33 cellular contexts compared by ENCODE assay signal in genomic region chr2:189803431-189803830, GRCh38. TPM values are rescaled to one million over a fixed set of nuclear protein-coding genes. Genes with fewer than 3 reads are reported as not detected.
"Had no signal": no experiment of that assay in that cellular context is flagged by ENCODE, and none has a peak within 500 bp of the region (broad histone marks: within the 10 kb centered on the region; RNA-seq: fewer than 3 reads in every experiment).

No MANE protein-coding gene starts in this region.

- H3K4me3 Mint-ChIP-seq: activated CD4-positive, alpha-beta memory T cell treated with anti-CD3 and anti-CD28 coated beads for 36 hours; activated CD4-positive, alpha-beta T cell treated with anti-CD3 and anti-CD28 coated beads for 36 hours; activated CD4-positive, alpha-beta T cell treated with anti-CD3 and anti-CD28 coated beads, Interleukin-2, amount 10 ng/mL, durations not matched to agents 24 days and 14 days; activated CD8-positive, alpha-beta T cell treated with anti-CD3 and anti-CD28 coated beads, Interleukin-2, amount 10 ng/mL, durations not matched to agents 7 days and 5 days; activated naive CD4-positive, alpha-beta T cell treated with anti-CD3 and anti-CD28 coated beads, Interleukin-2, amount 10 ng/mL, durations not matched to agents 7 days and 5 days; activated naive CD8-positive, alpha-beta T cell treated with anti-CD3 and anti-CD28 coated beads, Interleukin-2, amount 10 ng/mL, durations not matched to agents 7 days and 5 days; activated T-cell treated with anti-CD3 and anti-CD28 coated beads, Interleukin-2, amount 50 U/mL, for 24 hours; activated T-cell treated with anti-CD3 and anti-CD28 coated beads, Interleukin-2, amount 50 U/mL, for 72 hours; brain; dendritic cell treated with granulocyte-macrophage colony-stimulating factor and Interleukin-4, amounts not matched to agents 40 ng/mL and 50 ng/mL, for 4 days; T-cell; T-helper 1 cell treated with Interleukin-12 subunit alpha and Interleukin-12 subunit beta and Interleukin-4 antibody, amounts not matched to agents 30 μg/mL and 1 μg/mL, for 36 hours had no signal

- DNase-seq: activated CD4-positive, alpha-beta memory T cell treated with anti-CD3 and anti-CD28 coated beads for 36 hours; activated CD4-positive, alpha-beta T cell treated with anti-CD3 and anti-CD28 coated beads for 36 hours; activated CD4-positive, alpha-beta T cell treated with anti-CD3 and anti-CD28 coated beads, Interleukin-2, amount 10 ng/mL, durations not matched to agents 24 days and 14 days; activated CD4-positive, CD25-positive, alpha-beta regulatory T cell; activated CD4-positive, CD25-positive, alpha-beta regulatory T cell treated with anti-CD3 and anti-CD28 coated beads, Interleukin-2, amount 50 U/mL, for 72 hours; activated CD8-positive, alpha-beta memory T cell treated with anti-CD3 and anti-CD28 coated beads, Interleukin-2, amount 50 U/mL, for 48 hours; activated CD8-positive, alpha-beta T cell treated with anti-CD3 and anti-CD28 coated beads, Interleukin-2, amount 10 ng/mL, durations not matched to agents 7 days and 5 days; activated gamma-delta T cell; activated naive CD4-positive, alpha-beta T cell; activated naive CD4-positive, alpha-beta T cell treated with anti-CD3 and anti-CD28 coated beads, Interleukin-2, amount 10 ng/mL, durations not matched to agents 7 days and 5 days; activated naive CD8-positive, alpha-beta T cell treated with anti-CD3 and anti-CD28 coated beads, Interleukin-2, amount 10 ng/mL, durations not matched to agents 7 days and 5 days; activated T-cell treated with anti-CD3 and anti-CD28 coated beads for 4 hours; activated T-cell treated with anti-CD3 and anti-CD28 coated beads, Interleukin-2, amount 50 U/mL, for 24 hours; activated T-cell treated with anti-CD3 and anti-CD28 coated beads, Interleukin-2, amount 50 U/mL, for 72 hours; central memory CD4-positive, alpha-beta T cell; cerebellar nuclear complex; effector CD8-positive, alpha-beta T cell; foreskin keratinocyte; gastrocnemius medialis; glutamatergic neuron; heart right ventricle; SW 1271; T-cell; T1000 had no signal

- H3K4me1 ChIP-seq: ascending aorta, breast epithelium had no signal

- H3K27me3 Mint-ChIP-seq: activated CD4-positive, alpha-beta memory T cell treated with anti-CD3 and anti-CD28 coated beads for 36 hours; activated CD4-positive, alpha-beta T cell treated with anti-CD3 and anti-CD28 coated beads for 36 hours; activated CD4-positive, alpha-beta T cell treated with anti-CD3 and anti-CD28 coated beads, Interleukin-2, amount 10 ng/mL, durations not matched to agents 24 days and 14 days; activated naive CD4-positive, alpha-beta T cell treated with anti-CD3 and anti-CD28 coated beads, Interleukin-2, amount 10 ng/mL, durations not matched to agents 7 days and 5 days; activated naive CD8-positive, alpha-beta T cell treated with anti-CD3 and anti-CD28 coated beads, Interleukin-2, amount 10 ng/mL, durations not matched to agents 7 days and 5 days; activated T-cell treated with anti-CD3 and anti-CD28 coated beads, Interleukin-2, amount 50 U/mL, for 24 hours; brain; dendritic cell treated with granulocyte-macrophage colony-stimulating factor and Interleukin-4, amounts not matched to agents 40 ng/mL and 50 ng/mL, for 4 days; T-cell had no signal

- H3K27ac ChIP-seq: ascending aorta, breast epithelium, cardiac muscle cell, coronary artery, foreskin keratinocyte, gastrocnemius medialis, heart right ventricle had no signal

- H3K4me1 Mint-ChIP-seq: activated naive CD4-positive, alpha-beta T cell treated with anti-CD3 and anti-CD28 coated beads, Interleukin-2, amount 10 ng/mL, durations not matched to agents 7 days and 5 days; activated naive CD8-positive, alpha-beta T cell treated with anti-CD3 and anti-CD28 coated beads, Interleukin-2, amount 10 ng/mL, durations not matched to agents 7 days and 5 days had no signal

- H3K27ac Mint-ChIP-seq: activated CD4-positive, alpha-beta memory T cell treated with anti-CD3 and anti-CD28 coated beads for 36 hours; activated CD4-positive, alpha-beta T cell treated with anti-CD3 and anti-CD28 coated beads for 36 hours; activated CD4-positive, alpha-beta T cell treated with anti-CD3 and anti-CD28 coated beads, Interleukin-2, amount 10 ng/mL, durations not matched to agents 24 days and 14 days; activated CD8-positive, alpha-beta T cell treated with anti-CD3 and anti-CD28 coated beads, Interleukin-2, amount 10 ng/mL, durations not matched to agents 7 days and 5 days; activated naive CD4-positive, alpha-beta T cell treated with anti-CD3 and anti-CD28 coated beads, Interleukin-2, amount 10 ng/mL, durations not matched to agents 7 days and 5 days; activated naive CD4-positive, alpha-beta T cell treated with anti-CD3 and anti-CD28 coated beads, Interleukin-2, amount 50 U/mL, for 72 hours; activated naive CD8-positive, alpha-beta T cell treated with anti-CD3 and anti-CD28 coated beads, Interleukin-2, amount 10 ng/mL, durations not matched to agents 7 days and 5 days; activated T-cell treated with anti-CD3 and anti-CD28 coated beads, Interleukin-2, amount 50 U/mL, for 24 hours; activated T-cell treated with anti-CD3 and anti-CD28 coated beads, Interleukin-2, amount 50 U/mL, for 72 hours; dendritic cell treated with granulocyte-macrophage colony-stimulating factor and Interleukin-4, amounts not matched to agents 40 ng/mL and 50 ng/mL, for 4 days; T-cell; T-helper 1 cell treated with Interleukin-12 subunit alpha and Interleukin-12 subunit beta and Interleukin-4 antibody, amounts not matched to agents 30 μg/mL and 1 μg/mL, for 36 hours had no signal

- H3K36me3 ChIP-seq: breast epithelium, cardiac muscle cell, gastrocnemius medialis had no signal

- H3K27me3 ChIP-seq: ascending aorta, breast epithelium, cardiac muscle cell, foreskin keratinocyte, gastrocnemius medialis, heart right ventricle had no signal

- H3K9me3 Mint-ChIP-seq: activated CD4-positive, alpha-beta memory T cell treated with anti-CD3 and anti-CD28 coated beads for 36 hours; activated CD4-positive, alpha-beta T cell treated with anti-CD3 and anti-CD28 coated beads, Interleukin-2, amount 10 ng/mL, durations not matched to agents 24 days and 14 days; activated naive CD4-positive, alpha-beta T cell treated with anti-CD3 and anti-CD28 coated beads, Interleukin-2, amount 10 ng/mL, durations not matched to agents 7 days and 5 days; activated naive CD4-positive, alpha-beta T cell treated with anti-CD3 and anti-CD28 coated beads, Interleukin-2, amount 50 U/mL, for 72 hours; activated naive CD8-positive, alpha-beta T cell treated with anti-CD3 and anti-CD28 coated beads, Interleukin-2, amount 10 ng/mL, durations not matched to agents 7 days and 5 days; activated T-cell treated with anti-CD3 and anti-CD28 coated beads, Interleukin-2, amount 50 U/mL, for 24 hours; activated T-cell treated with anti-CD3 and anti-CD28 coated beads, Interleukin-2, amount 50 U/mL, for 72 hours; brain; dendritic cell treated with granulocyte-macrophage colony-stimulating factor and Interleukin-4, amounts not matched to agents 40 ng/mL and 50 ng/mL, for 4 days; T-cell; T-helper 1 cell treated with Interleukin-12 subunit alpha and Interleukin-12 subunit beta and Interleukin-4 antibody, amounts not matched to agents 30 μg/mL and 1 μg/mL, for 36 hours had no signal

- H3K9me3 ChIP-seq: ascending aorta, breast epithelium, gastrocnemius medialis, heart right ventricle had no signal

- H3K4me3 ChIP-seq: ascending aorta, breast epithelium, cardiac muscle cell, coronary artery, gastrocnemius medialis, heart right ventricle had no signal

- ATAC-seq: activated CD4-positive, alpha-beta T cell treated with anti-CD3 and anti-CD28 coated beads for 36 hours; activated CD8-positive, alpha-beta T cell treated with anti-CD3 and anti-CD28 coated beads, Interleukin-2, amount 10 ng/mL, durations not matched to agents 7 days and 5 days; activated naive CD4-positive, alpha-beta T cell treated with anti-CD3 and anti-CD28 coated beads, Interleukin-2, amount 50 U/mL, for 72 hours; activated T-cell treated with anti-CD3 and anti-CD28 coated beads, Interleukin-2, amount 50 U/mL, for 72 hours; esophagus mucosa; foreskin keratinocyte; T-cell had no signal

RNA-seq across cellular contexts. Expression of gene OSGEPL1, which starts 40.8 kb away (rescaled TPM):
- total RNA-seq: ascending aorta had no signal
